14 cellular contexts compared by ENCODE assay signal in the genomic region with DNA sequence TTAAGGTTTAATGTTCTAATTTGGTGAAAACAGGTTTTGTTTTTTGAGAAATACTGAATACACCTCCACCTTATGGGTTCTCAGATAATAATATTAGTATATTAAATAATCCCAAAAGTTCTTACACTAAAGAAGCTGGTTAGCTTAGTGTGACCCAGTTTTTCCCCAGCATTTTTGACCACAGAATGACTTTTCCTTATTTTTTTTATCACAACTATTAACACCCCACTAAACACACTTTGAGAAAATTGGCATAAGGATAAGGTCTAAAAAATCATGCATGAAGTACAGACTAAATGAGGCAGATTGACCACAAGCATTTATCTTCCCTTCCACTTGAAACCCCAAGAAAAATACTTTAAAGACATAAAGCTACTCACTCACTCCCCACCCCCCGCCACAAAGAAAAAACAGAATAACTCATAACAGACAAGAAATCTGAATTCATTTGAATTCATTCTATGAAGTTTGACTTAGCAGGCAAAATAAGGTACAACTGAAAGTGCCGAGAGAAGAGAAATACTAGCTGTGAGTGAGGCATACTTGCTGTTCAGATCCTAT. TPM values are rescaled to one million over a fixed set of nuclear protein-coding genes. Genes with fewer than 3 reads are reported as not detected.
DNase-seq lines count a peak whose midpoint lies in the region; ATAC-seq, FAIRE-seq and TF ChIP-seq lines count a peak whose summit lies in the region.
"Had no signal": no experiment of that assay in that cellular context is flagged by ENCODE, and none has a peak within 500 bp of the region (broad histone marks: within the 10 kb centered on the region; RNA-seq: fewer than 3 reads in every experiment).

No MANE protein-coding gene starts in this region.

- TF ChIP-seq EP300 in H1 (IDR thresholded peaks at IDR 0.05; ENCODE audit: borderline replicate concordance in 1 of 2, low read depth in 2 of 2, low read length in 2 of 2), result no peak

- H3K23me2 ChIP-seq in H1 (ENCODE audit: low read depth, low read length), result no peaks in the 10 kb centered on the region

- no peak overlapping the region for H3K4ac ChIP-seq in H1 (replicated peaks; ENCODE audit: insufficient read length, low read depth, low read length)

- no peak overlapping the region for H2BK120ac ChIP-seq in H1 (replicated peaks; ENCODE audit: low read depth, low read length)

- no peak overlapping the region for H4K91ac ChIP-seq in H1 (replicated peaks; ENCODE audit: insufficient read length, low read length)

- H3K79me2 ChIP-seq in ACC112 (ENCODE audit: control insufficient read depth, insufficient read depth, low read length, unreplicated experiment) (no peaks in the 10 kb centered on the region), H1 (ENCODE audit: control insufficient read depth in 1 of 2, insufficient read depth in 2 of 2, low read length in 2 of 2) (no peaks in the 10 kb centered on the region)

- ATAC-seq in GM21528 (IDR thresholded peaks at IDR 0.05; ENCODE audit: low FRiP score, unreplicated experiment) (peak; percentile 5), HG02678 (IDR thresholded peaks at IDR 0.05; ENCODE audit: unreplicated experiment) (no peak), HG02981 (IDR thresholded peaks at IDR 0.05; ENCODE audit: unreplicated experiment) (no peak)

- H3K18ac ChIP-seq in H1 (ENCODE audit: extremely low read depth, low read length), result no peak overlapping the region

- no peak overlapping the region for H2BK12ac ChIP-seq in H1 (ENCODE audit: low read depth, low read length)

- no peaks in the 10 kb centered on the region for H3K79me1 ChIP-seq in H1 (ENCODE audit: low read depth, low read length)

- no peak overlapping the region for H3K23ac ChIP-seq in H1 (ENCODE audit: insufficient read length)

- H3K4me3 ChIP-seq in ACC112 (ENCODE audit: low read depth, low read length) (no peak overlapping the region), H1 (ENCODE audit: extremely low read depth in 1 of 4, insufficient read depth in 2 of 4, low read depth in 3 of 4, low read length in 4 of 4) (no peak overlapping the region)

- no peaks in the 10 kb centered on the region for H3K27me3 ChIP-seq in ACC112 (ENCODE audit: insufficient read depth, low read length)
- H3K27me3 ChIP-seq in H1 (replicated peaks in 1 of 4; ENCODE audit: control insufficient read depth in 3 of 4, extremely low read depth in 1 of 4, insufficient read depth in 3 of 4, low read length in 3 of 4), result no peaks in the 10 kb centered on the region

- DNase-seq in RPMI7951 (ENCODE audit: low read depth) (peak; percentile 31), H1 (ENCODE audit: low read depth in 1 of 2, low spot score in 2 of 2) (no peak), SHP77 (lab: John Stamatoyannopoulos, UW) (no peak), SKM-1 (lab: John Stamatoyannopoulos, UW; ENCODE audit: unreplicated experiment) (no peak)
- DNase-seq: activated CD8-positive, alpha-beta memory T cell treated with anti-CD3 and anti-CD28 coated beads, Interleukin-2, amount 50 U/mL, for 4 hours; amygdala; DMS153; NCI-H187 treated with DMSO at 0.1 percent for 48 hours had no signal

- peak overlapping the region; percentile 84 for H3K27ac ChIP-seq in ACC112 (ENCODE audit: low read depth, low read length)
- no peak overlapping the region for H3K27ac ChIP-seq in H1 (ENCODE audit: low read depth, low read length)

- TF ChIP-seq POLR2A in H1 (IDR thresholded peaks at IDR 0.05; ENCODE audit: control extremely low read depth in 1 of 2, low read depth in 2 of 2, low read length in 2 of 2), result no peak

- H3K14ac ChIP-seq in H1 (ENCODE audit: insufficient read length), result no peak overlapping the region

- no peak overlapping the region for H2BK15ac ChIP-seq in H1 (ENCODE audit: low read length)

- 88% methylated on average over 2 of the region's 2 CpGs; no CpG with 5 or more reads in 1 of the 2 experiments for WGBS in H1 (ENCODE audit: extremely low coverage in 1 of 2, insufficient coverage in 1 of 2, insufficient read length in 1 of 2, insufficient replicate concordance in 2 of 2, low coverage in 1 of 2, low lambda C conversion rate in 2 of 2, missing lambda C conversion rate in 1 of 2), 2 experiments

- FAIRE-seq in H1 (lab: Jason Lieb, UNC), result no peak

- no peaks in the 10 kb centered on the region for H4K20me1 ChIP-seq in H1 (replicated peaks in 1 of 2; ENCODE audit: control insufficient read depth in 1 of 2, insufficient read depth in 2 of 2, low read length in 2 of 2)

- no peak for TF ChIP-seq RAD21 in H1 (IDR thresholded peaks at IDR 0.05 in 1 of 2, conservative IDR thresholded peaks at IDR 0.05 in 1 of 2; ENCODE audit: low read depth in 2 of 2, low read length in 2 of 2)

- CTCF ChIA-PET in H1 (lab: Charles Lee; ENCODE audit: partially characterized antibody), result interaction anchor here (0.6 to 0.7 kb wide), 2 partner anchors 472 to 674 kb away, joined by 3 read pairs; no protein-coding TSS in a partner anchor

- no peak for TF ChIP-seq CTCF in H1 (IDR thresholded peaks at IDR 0.05; ENCODE audit: control extremely low read depth in 1 of 3, insufficient read depth in 1 of 3, low read depth in 1 of 3, low read length in 3 of 3)

- peaks cover 18% of the 10 kb centered on the region for H3K4me1 ChIP-seq in ACC112 (ENCODE audit: control insufficient read depth, insufficient read depth, low read length, unreplicated experiment)
- 0 out of 7 replicates have a peak, but pooled peaks cover 0 to 4% (median 0%) of the 10 kb centered on the region in 4 experiments for H3K4me1 ChIP-seq in H1 (replicated peaks in 1 of 4; ENCODE audit: control insufficient read depth in 3 of 4, insufficient read depth in 4 of 4, low read length in 3 of 4)

- H2AFZ ChIP-seq in ACC112 (ENCODE audit: low read length, unreplicated experiment), result peak overlapping the region; percentile 44
- no peak overlapping the region; the same call in 1 of the 2 replicates for H2AFZ ChIP-seq in H1 (ENCODE audit: low read length)

- no peak overlapping the region for H2BK5ac ChIP-seq in H1 (ENCODE audit: low read depth, low read length)

- no peak overlapping the region for H2BK20ac ChIP-seq in H1 (ENCODE audit: low read length)

- H3K36me3 ChIP-seq in ACC112 (ENCODE audit: insufficient read depth, low read length) (peaks cover 5% of the 10 kb centered on the region; the same call in 1 of the 2 replicates), H1 (ENCODE audit: control insufficient read depth in 2 of 4, insufficient read depth in 4 of 4, low read length in 3 of 4) (no peaks in the 10 kb centered on the region)

- no peak overlapping the region for H2AK5ac ChIP-seq in H1 (ENCODE audit: low read depth, low read length)

- no peak overlapping the region for H3K9ac ChIP-seq in H1 (replicated peaks in 1 of 4; ENCODE audit: extremely low read depth in 1 of 4, low read depth in 3 of 4, low read length in 3 of 4)

- H3K4me2 ChIP-seq in H1 (ENCODE audit: insufficient read depth in 1 of 2, low read depth in 2 of 2, low read length in 2 of 2), result no peak overlapping the region

- H4K5ac ChIP-seq in H1 (ENCODE audit: insufficient read length, low read depth, low read length), result no peak overlapping the region

- H3K56ac ChIP-seq in H1 (replicated peaks; ENCODE audit: insufficient read length, low read depth, low read length), result peak overlapping the region; percentile 42

- H3K9me3 ChIP-seq in H1 (ENCODE audit: insufficient read depth in 2 of 2, low read depth in 1 of 2, low read length in 1 of 2), result 0 out of 4 replicates have a peak, but pooled peaks cover 0 to 2% of the 10 kb centered on the region in 2 experiments

- no peak overlapping the region for H4K8ac ChIP-seq in H1 (ENCODE audit: extremely low read depth, insufficient read depth, low read length)

- POLR2A ChIA-PET in H1 (lab: Charles Lee; ENCODE audit: partially characterized antibody), result no interaction called here

TF ChIP-seq in H1, 55 proteins besides CTCF, POLR2A, EP300 and RAD21:
- no peak for TF ChIP-seq SRF (IDR thresholded peaks at IDR 0.05; ENCODE audit: low read depth, low read length)
- no peak for TF ChIP-seq NANOG (IDR thresholded peaks at IDR 0.05; ENCODE audit: insufficient read depth, low read depth, low read length, poor library complexity, severe bottlenecking)
- TF ChIP-seq BRCA1 (IDR thresholded peaks at IDR 0.05; ENCODE audit: low read depth, low read length), result no peak
- no peak for TF ChIP-seq USF2 (IDR thresholded peaks at IDR 0.05; ENCODE audit: low read length)
- no peak for TF ChIP-seq TAF1 (IDR thresholded peaks at IDR 0.05; ENCODE audit: low read depth, low read length)
- no peak for TF ChIP-seq JUN (IDR thresholded peaks at IDR 0.05; ENCODE audit: low read depth, low read length)
- no peak for TF ChIP-seq PHF8 (conservative IDR thresholded peaks at IDR 0.05; ENCODE audit: low read depth, low read length)

RNA-seq across cellular contexts. Expression of gene WNT16, which starts 49.7 kb away (rescaled TPM):
- 0.39 TPM in 1 of 2 replicates, not detected in the other for total RNA-seq in RPMI7951 (2014; rRNA removed; shearing (Covaris generic))
- 0.52 and 0.61 TPM in 2 replicates for total RNA-seq in H1 (2021; fragmentation: NEBNext Ultra II Directional; extraction: Animal tissue kit (Norgen Biotek cat#: 25700))
- 0.11 and 0.33 TPM in 2 replicates for polyA plus RNA-seq in H1 (2011; rRNA removed)
- polyA plus RNA-seq in H1 (2011; cell fraction: cytosol; rRNA removed), result 0.34 TPM
- polyA plus RNA-seq in H1 (2011; cell fraction: nucleus; rRNA removed), result 0.37 TPM
- 0.34 to 0.52 TPM (median 0.48 TPM) in 4 replicates for polyA plus RNA-seq in H1 (2012, experiment 1 of 2)
- polyA plus RNA-seq in H1 (2012, experiment 2 of 2), result 0.07 TPM
- polyA plus RNA-seq in H1 (2013, experiment 1 of 2), result 0.26 TPM
- polyA plus RNA-seq in H1 (2013, experiment 2 of 2), result 0.15 TPM
- polyA minus RNA-seq in H1 (2011; rRNA and poly(A)+ RNA removed), result 0.98 and 1.5 TPM in 2 replicates
- 1.0 TPM for polyA minus RNA-seq in H1 (2011; cell fraction: cytosol; rRNA and poly(A)+ RNA removed)
- 1.4 TPM for polyA minus RNA-seq in H1 (2011; cell fraction: nucleus; rRNA and poly(A)+ RNA removed)
- total RNA-seq: omental fat pad had no signal
- polyA plus RNA-seq: urinary bladder had no signal
